ENCODE assay signal across 1 cellular context in genomic region chr9:96408409-96409280, GRCh38.
TF ChIP-seq lines count a peak whose summit lies in the region.

No MANE protein-coding gene starts in this region.

TF ChIP-seq in K562, 482 proteins besides CTCF, POLR2A, EP300 and RAD21 (continued from another document):
- TF ChIP-seq, protein P1, sequence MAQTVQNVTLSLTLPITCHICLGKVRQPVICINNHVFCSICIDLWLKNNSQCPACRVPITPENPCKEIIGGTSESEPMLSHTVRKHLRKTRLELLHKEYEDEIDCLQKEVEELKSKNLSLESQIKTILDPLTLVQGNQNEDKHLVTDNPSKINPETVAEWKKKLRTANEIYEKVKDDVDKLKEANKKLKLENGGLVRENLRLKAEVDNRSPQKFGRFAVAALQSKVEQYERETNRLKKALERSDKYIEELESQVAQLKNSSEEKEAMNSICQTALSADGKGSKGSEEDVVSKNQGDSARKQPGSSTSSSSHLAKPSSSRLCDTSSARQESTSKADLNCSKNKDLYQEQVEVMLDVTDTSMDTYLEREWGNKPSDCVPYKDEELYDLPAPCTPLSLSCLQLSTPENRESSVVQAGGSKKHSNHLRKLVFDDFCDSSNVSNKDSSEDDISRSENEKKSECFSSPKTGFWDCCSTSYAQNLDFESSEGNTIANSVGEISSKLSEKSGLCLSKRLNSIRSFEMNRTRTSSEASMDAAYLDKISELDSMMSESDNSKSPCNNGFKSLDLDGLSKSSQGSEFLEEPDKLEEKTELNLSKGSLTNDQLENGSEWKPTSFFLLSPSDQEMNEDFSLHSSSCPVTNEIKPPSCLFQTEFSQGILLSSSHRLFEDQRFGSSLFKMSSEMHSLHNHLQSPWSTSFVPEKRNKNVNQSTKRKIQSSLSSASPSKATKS (CRISPR knock-in tag; IDR thresholded peaks at IDR 0.05), result no peak
- TF ChIP-seq KHSRP (IDR thresholded peaks at IDR 0.05) (no peak), ZNF316 (IDR thresholded peaks at IDR 0.05) (0 out of 2 replicates have a peak, but pooled peaks have one; percentile 10), SMARCA5 (IDR thresholded peaks at IDR 0.05) (no peak), CHD4 (IDR thresholded peaks at IDR 0.05; ENCODE audit: insufficient read depth, insufficient replicate concordance, low read depth, low read length, poor library complexity, severe bottlenecking) (no peak), KAT8 (IDR thresholded peaks at IDR 0.05; ENCODE audit: low read depth) (no peak), U2AF2 (optimal IDR thresholded peaks at IDR 0.05; ENCODE audit: low read depth, low read length) (no peak), E2F6 (IDR thresholded peaks at IDR 0.05; ENCODE audit: borderline replicate concordance in 1 of 2, extremely low read depth in 1 of 2, insufficient read depth in 1 of 2, insufficient read length in 1 of 2, low read depth in 1 of 2, low read length in 1 of 2, poor library complexity in 1 of 2, severe bottlenecking in 1 of 2) (no peak)
